Comparison of ENCODE assay signal across 22 cellular contexts in the genomic region with DNA sequence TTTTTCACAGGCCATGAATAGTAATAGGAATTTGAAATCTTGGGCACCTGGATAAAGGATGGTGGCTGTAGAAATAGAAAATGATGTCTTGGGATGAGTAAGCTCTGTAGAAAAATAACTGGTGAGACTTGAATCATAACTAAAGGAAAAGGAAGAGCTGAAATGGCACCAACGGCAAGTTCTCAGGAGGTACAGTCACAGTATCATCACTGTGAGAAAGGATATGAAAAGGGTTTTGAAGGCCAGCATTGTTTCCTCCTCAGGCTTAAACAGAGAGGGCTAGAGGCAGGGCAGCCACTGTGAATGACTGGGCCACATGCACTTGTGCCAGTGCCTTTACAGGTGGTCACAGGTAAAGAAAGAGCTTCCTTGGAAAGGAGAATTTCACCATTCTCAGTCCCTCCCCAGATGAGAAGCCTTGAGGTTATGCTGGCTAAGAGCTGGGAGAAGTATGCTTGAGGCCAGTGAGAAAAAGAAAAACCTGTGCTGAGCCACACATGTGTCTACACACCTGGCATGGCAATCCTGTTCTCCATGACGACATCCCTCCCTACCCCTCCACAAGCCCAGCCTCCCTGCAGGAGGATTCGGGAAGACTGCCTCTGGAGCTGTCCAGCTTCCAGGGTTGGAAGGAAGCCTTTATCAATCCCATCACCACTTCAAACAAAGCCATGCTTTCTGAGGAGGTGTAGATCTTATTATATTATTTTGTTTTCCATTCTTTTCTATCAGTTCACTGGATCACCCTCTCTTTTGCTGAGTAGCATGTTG. TPM values are rescaled to one million over a fixed set of nuclear protein-coding genes. Genes with fewer than 3 reads are reported as not detected.
DNase-seq lines count a peak whose midpoint lies in the region; ATAC-seq, FAIRE-seq and TF ChIP-seq lines count a peak whose summit lies in the region.
"Had no signal": no experiment of that assay in that cellular context is flagged by ENCODE, and none has a peak within 500 bp of the region (broad histone marks: within the 10 kb centered on the region; RNA-seq: fewer than 3 reads in every experiment).

No MANE protein-coding gene starts in this region.

- in situ Hi-C loops in HepG2 (cut with HindIII; ENCODE audit: extremely low pct_ligation_motif_present, low pct_unique_long_range_greater_than_20kb) = no loop called here

- WGBS in endodermal cell (ENCODE audit: insufficient coverage in 1 of 2, insufficient read length in 1 of 2), 2 experiments = 76 to 100% methylated on average over 1 to 3 of the region's 3 CpGs
- WGBS in HepG2 (ENCODE audit: low lambda C conversion rate) = 49% methylated on average over 3 of the region's 3 CpGs

- DNase-seq in AG20443 (ENCODE audit: low spot score) = peak; percentile 27
- peak; percentile 78 for DNase-seq in HT1080 (ENCODE audit: low read depth)
- peak; percentile 76 for DNase-seq in endodermal cell
- no peak for DNase-seq in HepG2 (ENCODE audit: low spot score)
- DNase-seq in NCI-H526 (lab: John Stamatoyannopoulos, UW) = no peak
- DNase-seq in epidermal melanocyte (ENCODE audit: insufficient read length, low spot score) = no peak
- DNase-seq: DMS 273 treated with DMSO at 0.1 percent for 48 hours, GF-D8, KBM-7, NCI-H1694 treated with DMSO at 0.1 percent for 48 hours, NCI-H2107, NCI-H2227 treated with DMSO at 0.1 percent for 48 hours, NCI-H510A treated with DMSO at 0.1 percent for 48 hours, NCI-H82, OCI-M1, SHP77 had no signal

- peaks cover 2% of the 10 kb centered on the region for H3K9me3 Mint-ChIP-seq in endodermal cell

- no peak overlapping the region for H3K4me2 ChIP-seq in HepG2 (ENCODE audit: low read depth, low read length)

- H3K4me3 ChIP-seq in endodermal cell (ENCODE audit: low read length) (no peak overlapping the region), HepG2 (replicated peaks in 1 of 3; ENCODE audit: insufficient read depth in 1 of 3, low read depth in 2 of 3, low read length in 3 of 3) (no peak overlapping the region)
- H3K4me3 ChIP-seq: GM12878, SK-N-MC had no signal

- CTCF ChIA-PET in HepG2 (lab: Yijun Ruan, JAX; ENCODE audit: low intra/inter-chr PET ratio, low total read pairs) = no interaction called here

- H3K9me3 ChIP-seq in endodermal cell (ENCODE audit: control insufficient read depth, low read length) (no peaks in the 10 kb centered on the region), HepG2 (ENCODE audit: low read length) (no peaks in the 10 kb centered on the region; the same call in 1 of the 2 replicates)

- TF ChIP-seq EP300 in HepG2 (IDR thresholded peaks at IDR 0.05; ENCODE audit: low read depth in 2 of 2, low read length in 2 of 2) (no peak), HepG2 (CRISPR knock-in tag; IDR thresholded peaks at IDR 0.05; ENCODE audit: borderline replicate concordance) (no peak)

- no peak for FAIRE-seq in HepG2 (lab: Jason Lieb, UNC)
- FAIRE-seq: GM12878 had no signal

- H3K9ac ChIP-seq in endodermal cell (ENCODE audit: extremely low read depth, low read length, poor library complexity, severe bottlenecking) = no peak overlapping the region
- H3K9ac ChIP-seq in HepG2 (ENCODE audit: insufficient read depth, low read depth, low read length) = no peak overlapping the region

- intact Hi-C loops in HepG2 (cut with micrococcal nuclease; ENCODE audit: unreplicated experiment) = no loop called here

- ATAC-seq in HepG2 = no peak
- ATAC-seq in GM19351 (IDR thresholded peaks at IDR 0.05; ENCODE audit: unreplicated experiment) = no peak
- no peak for ATAC-seq in GM19035 (IDR thresholded peaks at IDR 0.05; ENCODE audit: unreplicated experiment)
- ATAC-seq: GM12878 had no signal

- no peaks in the 10 kb centered on the region for H3K36me3 ChIP-seq in endodermal cell (ENCODE audit: control insufficient read depth, insufficient read depth, low read length)
- H3K36me3 ChIP-seq in HepG2 (replicated peaks in 1 of 2; ENCODE audit: control insufficient read depth in 1 of 2, insufficient read depth in 2 of 2, low read length in 2 of 2) = no peaks in the 10 kb centered on the region

- H3K4me1 Mint-ChIP-seq in endodermal cell = peaks cover 3% of the 10 kb centered on the region

- no TSS peak for BruUV-seq in HepG2 (replicated peaks; lab: Mats Ljungman, UMichigan)

- no peaks in the 10 kb centered on the region for H3K79me2 ChIP-seq in HepG2 (ENCODE audit: insufficient read depth, low read length)

- H3K4me1 ChIP-seq in endodermal cell (ENCODE audit: control insufficient read depth, insufficient read depth, low read length) = no peaks in the 10 kb centered on the region
- peaks cover 10% of the 10 kb centered on the region; the same call in 1 of the 2 replicates for H3K4me1 ChIP-seq in HepG2 (ENCODE audit: insufficient read depth, low read length)

- H3K27me3 ChIP-seq in endodermal cell (ENCODE audit: control insufficient read depth, insufficient read depth, low read length, poor library complexity, severe bottlenecking) (no peaks in the 10 kb centered on the region), HepG2 (ENCODE audit: control insufficient read depth in 1 of 2, insufficient read depth in 2 of 2, low read length in 2 of 2) (no peaks in the 10 kb centered on the region)

- H3K36me3 Mint-ChIP-seq in endodermal cell (ENCODE audit: low read depth) = no peaks in the 10 kb centered on the region

- H3K27ac Mint-ChIP-seq in endodermal cell = no peak overlapping the region

- POLR2A ChIA-PET in HepG2 (lab: Yijun Ruan, JAX) = no interaction called here

- H3K4me3 Mint-ChIP-seq in endodermal cell = no peak overlapping the region

- TF ChIP-seq RAD21 in HepG2 (CRISPR knock-in tag; IDR thresholded peaks at IDR 0.05) = no peak

- no peak for TF ChIP-seq CTCF in endodermal cell (conservative IDR thresholded peaks at IDR 0.05)
- TF ChIP-seq CTCF in HepG2 (CRISPR knock-in tag; IDR thresholded peaks at IDR 0.05) = no peak

- H3K27me3 Mint-ChIP-seq in endodermal cell (ENCODE audit: insufficient read depth) = peaks cover 11% of the 10 kb centered on the region

- TF ChIP-seq POLR2A in HepG2 (IDR thresholded peaks at IDR 0.05; ENCODE audit: insufficient read depth in 1 of 2, low read depth in 2 of 2, low read length in 2 of 2) = no peak

- no peak overlapping the region for H2AFZ ChIP-seq in HepG2 (ENCODE audit: low read length)

- H4K20me1 ChIP-seq in HepG2 (ENCODE audit: insufficient read depth, low read length) = no peaks in the 10 kb centered on the region

- H3K27ac ChIP-seq in endodermal cell (ENCODE audit: low read depth, low read length) (no peak overlapping the region), HepG2 (ENCODE audit: extremely low read length, insufficient read depth, low read length) (no peak overlapping the region)
- H3K27ac ChIP-seq: 22Rv1, SK-N-MC had no signal

RNA-seq across cellular contexts. Expression of a gene that starts 3.8 kb away (rescaled TPM):
- 0.10 and 0.73 TPM in 2 replicates for total RNA-seq in HT1080 (2014; rRNA removed; shearing (Covaris generic))
- polyA plus RNA-seq in HT1080 (2015; cell fraction: cytosol; rRNA removed) = 1.1 and 1.5 TPM in 2 replicates
- polyA plus RNA-seq in HT1080 (2015; cell fraction: nucleus; rRNA removed) = 1.6 TPM in 2 replicates
- total RNA-seq in endodermal cell (not detected), HepG2 (2016; rRNA removed; fragmentation: Illumina TruSeq; extraction: Trizol) (not detected in 2 replicates)
- 0.75 TPM for polyA plus RNA-seq in endodermal cell (2013, experiment 1 of 2)
- 0.91 TPM for polyA plus RNA-seq in endodermal cell (2013, experiment 2 of 2)
- not detected in 2 replicates for total RNA-seq in HepG2 (2016; cell fraction: cytosol; rRNA removed; fragmentation: Illumina TruSeq; extraction: Trizol; ENCODE audit: low read depth)
- not detected in 2 replicates for total RNA-seq in HepG2 (2016; cell fraction: insoluble cytoplasmic fraction; rRNA removed; fragmentation: Illumina TruSeq; extraction: Trizol)
- total RNA-seq in HepG2 (2016; cell fraction: membrane; rRNA removed; fragmentation: Illumina TruSeq; extraction: Trizol) = not detected in 2 replicates
- total RNA-seq in HepG2 (2016; cell fraction: nucleus; rRNA removed; fragmentation: Illumina TruSeq; extraction: Trizol) = not detected in 2 replicates
- 0.04 TPM in 1 of 2 replicates, not detected in the other for polyA plus RNA-seq in HepG2 (2011; rRNA removed)
- polyA plus RNA-seq in HepG2 (2011; cell fraction: cytosol; rRNA removed) = not detected in 2 replicates
- polyA plus RNA-seq in HepG2 (2011; cell fraction: nucleus; rRNA removed) = not detected in 2 replicates
- not detected in 2 replicates for polyA plus RNA-seq in HepG2 (2012)
- polyA plus RNA-seq in HepG2 (2016; cell fraction: cytosol; fragmentation: Illumina TruSeq; extraction: Trizol; ENCODE audit: low read depth) = not detected in 2 replicates
- not detected in 2 replicates for polyA plus RNA-seq in HepG2 (2016; cell fraction: insoluble cytoplasmic fraction; fragmentation: Illumina TruSeq; extraction: Trizol; ENCODE audit: low read depth)
- polyA plus RNA-seq in HepG2 (2016; cell fraction: membrane; fragmentation: Illumina TruSeq; extraction: Trizol; ENCODE audit: low read depth) = not detected in 2 replicates
- not detected in 2 replicates for polyA plus RNA-seq in HepG2 (2016; cell fraction: nucleus; fragmentation: Illumina TruSeq; extraction: Trizol; ENCODE audit: insufficient read depth, low read depth)
- polyA minus RNA-seq in HepG2 (2011; rRNA and poly(A)+ RNA removed; ENCODE audit: low replicate concordance) = 1.1 TPM in 1 of 2 replicates, not detected in the other
- not detected in 2 replicates for polyA minus RNA-seq in HepG2 (2011; cell fraction: cytosol; rRNA and poly(A)+ RNA removed)
- polyA minus RNA-seq in HepG2 (2011; cell fraction: nucleus; rRNA and poly(A)+ RNA removed) = not detected in 2 replicates
- total RNA-seq: Daoy, GM12878 had no signal

Comparison
In these comparisons a context has a peak if more than half of its experiments do, and no peak if none do; other contexts are left out.
1. DNase-seq: peak in AG20443 (single experiment), HT1080 (single experiment) and endodermal cell (single experiment); none in HepG2 (single experiment), NCI-H526 (0 of 2) and epidermal melanocyte (single experiment).